Comparison of ENCODE assay signal across 11 cellular contexts in genomic region chr17:49985310-49985990, GRCh38.
A peak's percentile ranks its signal among the peaks of the same experiment; 100 is the strongest.
DNase-seq lines count a peak whose midpoint lies in the region; ATAC-seq and TF ChIP-seq lines count a peak whose summit lies in the region.
"Had no signal": no experiment of that assay in that cellular context is flagged by ENCODE, and none has a peak within 500 bp of the region (broad histone marks: within the 10 kb centered on the region; RNA-seq: fewer than 3 reads in every experiment).

No MANE protein-coding gene starts in this region.

- peak; percentile 15 for DNase-seq in 8988T
- DNase-seq in D341Med (ENCODE audit: low spot score), result peak; percentile 61
- DNase-seq in NCI-H82 treated with DMSO at 0.1 percent for 48 hours (lab: John Stamatoyannopoulos, UW; ENCODE audit: unreplicated experiment), result peak; percentile 9
- DNase-seq in islet precursor cell, result peak; percentile 48
- DNase-seq in GF-D8 (lab: John Stamatoyannopoulos, UW), result no peak
- no peak for DNase-seq in HEK293T (ENCODE audit: extremely low spot score)
- DNase-seq in T-helper 9 cell, result no peak
- DNase-seq: CD8-positive, alpha-beta T cell; DMS 273 treated with DMSO at 0.1 percent for 48 hours; NCI-H1436 treated with DMSO at 0.1 percent for 48 hours had no signal

- CTCF ChIA-PET in HEK293T (lab: Yijun Ruan, JAX), result interaction anchor here (0.7 kb wide), 1 partner anchor 176 kb away, joined by 3 read pairs; no protein-coding TSS in a partner anchor

- POLR2A ChIA-PET in HEK293T (lab: Yijun Ruan, JAX), result no interaction called here

- ATAC-seq in HG03571 (IDR thresholded peaks at IDR 0.05; ENCODE audit: unreplicated experiment), result no peak
- ATAC-seq: CD8-positive, alpha-beta T cell had no signal

TF ChIP-seq in HEK293T, 16 proteins besides CTCF, POLR2A, EP300 and RAD21:
- TF ChIP-seq FOXA1 (IDR thresholded peaks at IDR 0.05), result no peak
- TF ChIP-seq NFRKB (IDR thresholded peaks at IDR 0.05), result no peak
- TF ChIP-seq SP1 (IDR thresholded peaks at IDR 0.05), result no peak
- no peak for TF ChIP-seq PKNOX1 (IDR thresholded peaks at IDR 0.05)
- TF ChIP-seq CTBP1 (IDR thresholded peaks at IDR 0.05; ENCODE audit: borderline replicate concordance), result no peak
- no peak for TF ChIP-seq LEF1 (IDR thresholded peaks at IDR 0.05; ENCODE audit: borderline replicate concordance)
- TF ChIP-seq L3MBTL2 (conservative IDR thresholded peaks at IDR 0.05), result no peak
- no peak for TF ChIP-seq ARNT (IDR thresholded peaks at IDR 0.05)
- no peak for TF ChIP-seq TARDBP (IDR thresholded peaks at IDR 0.05)
- no peak for TF ChIP-seq FOXK2 (IDR thresholded peaks at IDR 0.05)

Comparison
In these comparisons a context has a peak if more than half of its experiments do, and no peak if none do; other contexts are left out.
1. DNase-seq: peak in 8988T (single experiment), D341Med (single experiment), NCI-H82 treated with DMSO at 0.1 percent for 48 hours (single experiment) and islet precursor cell (single experiment); none in GF-D8 (single experiment), HEK293T (single experiment) and T-helper 9 cell (single experiment).